ENCODE assay signal across 1 cellular context in the genomic region with DNA sequence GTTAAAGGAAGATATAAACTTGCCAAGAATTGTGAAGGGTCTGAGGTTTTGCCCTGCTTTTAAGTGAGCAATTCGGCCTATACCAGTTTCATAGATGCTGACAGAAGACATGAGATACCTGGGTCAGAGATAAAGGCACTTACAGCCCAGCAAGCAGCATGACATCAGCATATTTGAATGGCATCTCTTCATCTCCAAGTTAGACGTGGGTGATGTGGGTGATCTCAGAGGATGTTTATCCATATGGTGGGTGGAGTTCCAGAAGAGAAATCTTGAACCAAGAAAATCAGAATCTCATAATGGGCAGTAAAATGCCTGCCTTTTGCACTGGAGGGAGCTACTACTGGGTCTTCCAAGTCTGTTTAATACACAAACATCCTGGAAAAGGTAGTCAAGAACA.
TF ChIP-seq lines count a peak whose summit lies in the region.

No MANE protein-coding gene starts in this region.

TF ChIP-seq in K562, 482 proteins besides CTCF, POLR2A, EP300 and RAD21 (continued from another document and continues in another):
- TF ChIP-seq, protein P1, sequence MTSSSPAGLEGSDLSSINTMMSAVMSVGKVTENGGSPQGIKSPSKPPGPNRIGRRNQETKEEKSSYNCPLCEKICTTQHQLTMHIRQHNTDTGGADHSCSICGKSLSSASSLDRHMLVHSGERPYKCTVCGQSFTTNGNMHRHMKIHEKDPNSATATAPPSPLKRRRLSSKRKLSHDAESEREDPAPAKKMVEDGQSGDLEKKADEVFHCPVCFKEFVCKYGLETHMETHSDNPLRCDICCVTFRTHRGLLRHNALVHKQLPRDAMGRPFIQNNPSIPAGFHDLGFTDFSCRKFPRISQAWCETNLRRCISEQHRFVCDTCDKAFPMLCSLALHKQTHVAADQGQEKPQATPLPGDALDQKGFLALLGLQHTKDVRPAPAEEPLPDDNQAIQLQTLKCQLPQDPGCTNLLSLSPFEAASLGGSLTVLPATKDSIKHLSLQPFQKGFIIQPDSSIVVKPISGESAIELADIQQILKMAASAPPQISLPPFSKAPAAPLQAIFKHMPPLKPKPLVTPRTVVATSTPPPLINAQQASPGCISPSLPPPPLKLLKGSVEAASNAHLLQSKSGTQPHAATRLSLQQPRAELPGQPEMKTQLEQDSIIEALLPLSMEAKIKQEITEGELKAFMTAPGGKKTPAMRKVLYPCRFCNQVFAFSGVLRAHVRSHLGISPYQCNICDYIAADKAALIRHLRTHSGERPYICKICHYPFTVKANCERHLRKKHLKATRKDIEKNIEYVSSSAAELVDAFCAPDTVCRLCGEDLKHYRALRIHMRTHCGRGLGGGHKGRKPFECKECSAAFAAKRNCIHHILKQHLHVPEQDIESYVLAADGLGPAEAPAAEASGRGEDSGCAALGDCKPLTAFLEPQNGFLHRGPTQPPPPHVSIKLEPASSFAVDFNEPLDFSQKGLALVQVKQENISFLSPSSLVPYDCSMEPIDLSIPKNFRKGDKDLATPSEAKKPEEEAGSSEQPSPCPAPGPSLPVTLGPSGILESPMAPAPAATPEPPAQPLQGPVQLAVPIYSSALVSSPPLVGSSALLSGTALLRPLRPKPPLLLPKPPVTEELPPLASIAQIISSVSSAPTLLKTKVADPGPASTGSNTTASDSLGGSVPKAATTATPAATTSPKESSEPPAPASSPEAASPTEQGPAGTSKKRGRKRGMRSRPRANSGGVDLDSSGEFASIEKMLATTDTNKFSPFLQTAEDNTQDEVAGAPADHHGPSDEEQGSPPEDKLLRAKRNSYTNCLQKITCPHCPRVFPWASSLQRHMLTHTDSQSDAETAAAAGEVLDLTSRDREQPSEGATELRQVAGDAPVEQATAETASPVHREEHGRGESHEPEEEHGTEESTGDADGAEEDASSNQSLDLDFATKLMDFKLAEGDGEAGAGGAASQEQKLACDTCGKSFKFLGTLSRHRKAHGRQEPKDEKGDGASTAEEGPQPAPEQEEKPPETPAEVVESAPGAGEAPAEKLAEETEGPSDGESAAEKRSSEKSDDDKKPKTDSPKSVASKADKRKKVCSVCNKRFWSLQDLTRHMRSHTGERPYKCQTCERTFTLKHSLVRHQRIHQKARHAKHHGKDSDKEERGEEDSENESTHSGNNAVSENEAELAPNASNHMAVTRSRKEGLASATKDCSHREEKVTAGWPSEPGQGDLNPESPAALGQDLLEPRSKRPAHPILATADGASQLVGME (CRISPR knock-in tag; IDR thresholded peaks at IDR 0.05) = no peak
- TF ChIP-seq XRCC4 (IDR thresholded peaks at IDR 0.05; ENCODE audit: extremely low read depth, insufficient read depth, insufficient read length) (no peak), GTF3C2 (IDR thresholded peaks at IDR 0.05; ENCODE audit: borderline replicate concordance, extremely low read depth, insufficient read length) (no peak), NCOR1 (IDR thresholded peaks at IDR 0.05) (no peak), THAP12 (CRISPR knock-in tag; IDR thresholded peaks at IDR 0.05) (no peak), YBX1 (IDR thresholded peaks at IDR 0.05) (no peak), U2AF2 (optimal IDR thresholded peaks at IDR 0.05; ENCODE audit: low read depth, low read length) (no peak), NR2F6 (CRISPR knock-in tag; IDR thresholded peaks at IDR 0.05) (no peak), ZNF316 (IDR thresholded peaks at IDR 0.05) (peak; percentile 60), IRF1 (CRISPR knock-in tag; IDR thresholded peaks at IDR 0.05; ENCODE audit: borderline replicate concordance) (no peak), ZC3H4 (CRISPR knock-in tag; IDR thresholded peaks at IDR 0.05; ENCODE audit: borderline replicate concordance) (no peak), KLF13 (tag; IDR thresholded peaks at IDR 0.05; ENCODE audit: borderline replicate concordance, low read depth) (no peak), NEUROD1 (IDR thresholded peaks at IDR 0.05; ENCODE audit: borderline replicate concordance, low read depth, low read length, partially characterized antibody) (no peak), BHLHE40 (IDR thresholded peaks at IDR 0.05; ENCODE audit: low read length) (no peak), SP2 (IDR thresholded peaks at IDR 0.05; ENCODE audit: extremely low read depth, low read depth, low read length, poor library complexity, severe bottlenecking) (no peak), PHB (CRISPR knock-in tag; IDR thresholded peaks at IDR 0.05) (no peak)
- TF ChIP-seq, protein P2, sequence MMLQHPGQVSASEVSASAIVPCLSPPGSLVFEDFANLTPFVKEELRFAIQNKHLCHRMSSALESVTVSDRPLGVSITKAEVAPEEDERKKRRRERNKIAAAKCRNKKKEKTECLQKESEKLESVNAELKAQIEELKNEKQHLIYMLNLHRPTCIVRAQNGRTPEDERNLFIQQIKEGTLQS (IDR thresholded peaks at IDR 0.05) = peak; percentile 71
- TF ChIP-seq, protein P2 (CRISPR knock-in tag; conservative IDR thresholded peaks at IDR 0.05) = no peak
- TF ChIP-seq, protein P3, sequence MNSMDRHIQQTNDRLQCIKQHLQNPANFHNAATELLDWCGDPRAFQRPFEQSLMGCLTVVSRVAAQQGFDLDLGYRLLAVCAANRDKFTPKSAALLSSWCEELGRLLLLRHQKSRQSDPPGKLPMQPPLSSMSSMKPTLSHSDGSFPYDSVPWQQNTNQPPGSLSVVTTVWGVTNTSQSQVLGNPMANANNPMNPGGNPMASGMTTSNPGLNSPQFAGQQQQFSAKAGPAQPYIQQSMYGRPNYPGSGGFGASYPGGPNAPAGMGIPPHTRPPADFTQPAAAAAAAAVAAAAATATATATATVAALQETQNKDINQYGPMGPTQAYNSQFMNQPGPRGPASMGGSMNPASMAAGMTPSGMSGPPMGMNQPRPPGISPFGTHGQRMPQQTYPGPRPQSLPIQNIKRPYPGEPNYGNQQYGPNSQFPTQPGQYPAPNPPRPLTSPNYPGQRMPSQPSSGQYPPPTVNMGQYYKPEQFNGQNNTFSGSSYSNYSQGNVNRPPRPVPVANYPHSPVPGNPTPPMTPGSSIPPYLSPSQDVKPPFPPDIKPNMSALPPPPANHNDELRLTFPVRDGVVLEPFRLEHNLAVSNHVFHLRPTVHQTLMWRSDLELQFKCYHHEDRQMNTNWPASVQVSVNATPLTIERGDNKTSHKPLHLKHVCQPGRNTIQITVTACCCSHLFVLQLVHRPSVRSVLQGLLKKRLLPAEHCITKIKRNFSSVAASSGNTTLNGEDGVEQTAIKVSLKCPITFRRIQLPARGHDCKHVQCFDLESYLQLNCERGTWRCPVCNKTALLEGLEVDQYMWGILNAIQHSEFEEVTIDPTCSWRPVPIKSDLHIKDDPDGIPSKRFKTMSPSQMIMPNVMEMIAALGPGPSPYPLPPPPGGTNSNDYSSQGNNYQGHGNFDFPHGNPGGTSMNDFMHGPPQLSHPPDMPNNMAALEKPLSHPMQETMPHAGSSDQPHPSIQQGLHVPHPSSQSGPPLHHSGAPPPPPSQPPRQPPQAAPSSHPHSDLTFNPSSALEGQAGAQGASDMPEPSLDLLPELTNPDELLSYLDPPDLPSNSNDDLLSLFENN (IDR thresholded peaks at IDR 0.05; ENCODE audit: low read depth in 2 of 2, low read length in 2 of 2) = no peak
- TF ChIP-seq, protein P4, sequence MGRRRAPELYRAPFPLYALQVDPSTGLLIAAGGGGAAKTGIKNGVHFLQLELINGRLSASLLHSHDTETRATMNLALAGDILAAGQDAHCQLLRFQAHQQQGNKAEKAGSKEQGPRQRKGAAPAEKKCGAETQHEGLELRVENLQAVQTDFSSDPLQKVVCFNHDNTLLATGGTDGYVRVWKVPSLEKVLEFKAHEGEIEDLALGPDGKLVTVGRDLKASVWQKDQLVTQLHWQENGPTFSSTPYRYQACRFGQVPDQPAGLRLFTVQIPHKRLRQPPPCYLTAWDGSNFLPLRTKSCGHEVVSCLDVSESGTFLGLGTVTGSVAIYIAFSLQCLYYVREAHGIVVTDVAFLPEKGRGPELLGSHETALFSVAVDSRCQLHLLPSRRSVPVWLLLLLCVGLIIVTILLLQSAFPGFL (CRISPR knock-in tag; IDR thresholded peaks at IDR 0.05) = no peak
- TF ChIP-seq, protein P5, sequence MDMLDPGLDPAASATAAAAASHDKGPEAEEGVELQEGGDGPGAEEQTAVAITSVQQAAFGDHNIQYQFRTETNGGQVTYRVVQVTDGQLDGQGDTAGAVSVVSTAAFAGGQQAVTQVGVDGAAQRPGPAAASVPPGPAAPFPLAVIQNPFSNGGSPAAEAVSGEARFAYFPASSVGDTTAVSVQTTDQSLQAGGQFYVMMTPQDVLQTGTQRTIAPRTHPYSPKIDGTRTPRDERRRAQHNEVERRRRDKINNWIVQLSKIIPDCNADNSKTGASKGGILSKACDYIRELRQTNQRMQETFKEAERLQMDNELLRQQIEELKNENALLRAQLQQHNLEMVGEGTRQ (CRISPR knock-in tag; IDR thresholded peaks at IDR 0.05) = no peak
- TF ChIP-seq, protein P6, sequence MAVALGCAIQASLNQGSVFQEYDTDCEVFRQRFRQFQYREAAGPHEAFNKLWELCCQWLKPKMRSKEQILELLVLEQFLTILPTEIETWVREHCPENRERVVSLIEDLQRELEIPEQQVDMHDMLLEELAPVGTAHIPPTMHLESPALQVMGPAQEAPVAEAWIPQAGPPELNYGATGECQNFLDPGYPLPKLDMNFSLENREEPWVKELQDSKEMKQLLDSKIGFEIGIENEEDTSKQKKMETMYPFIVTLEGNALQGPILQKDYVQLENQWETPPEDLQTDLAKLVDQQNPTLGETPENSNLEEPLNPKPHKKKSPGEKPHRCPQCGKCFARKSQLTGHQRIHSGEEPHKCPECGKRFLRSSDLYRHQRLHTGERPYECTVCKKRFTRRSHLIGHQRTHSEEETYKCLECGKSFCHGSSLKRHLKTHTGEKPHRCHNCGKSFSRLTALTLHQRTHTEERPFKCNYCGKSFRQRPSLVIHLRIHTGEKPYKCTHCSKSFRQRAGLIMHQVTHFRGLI (CRISPR knock-in tag; IDR thresholded peaks at IDR 0.05) = no peak
